Comparison of ENCODE assay signal across 8 cellular contexts in the genomic region with DNA sequence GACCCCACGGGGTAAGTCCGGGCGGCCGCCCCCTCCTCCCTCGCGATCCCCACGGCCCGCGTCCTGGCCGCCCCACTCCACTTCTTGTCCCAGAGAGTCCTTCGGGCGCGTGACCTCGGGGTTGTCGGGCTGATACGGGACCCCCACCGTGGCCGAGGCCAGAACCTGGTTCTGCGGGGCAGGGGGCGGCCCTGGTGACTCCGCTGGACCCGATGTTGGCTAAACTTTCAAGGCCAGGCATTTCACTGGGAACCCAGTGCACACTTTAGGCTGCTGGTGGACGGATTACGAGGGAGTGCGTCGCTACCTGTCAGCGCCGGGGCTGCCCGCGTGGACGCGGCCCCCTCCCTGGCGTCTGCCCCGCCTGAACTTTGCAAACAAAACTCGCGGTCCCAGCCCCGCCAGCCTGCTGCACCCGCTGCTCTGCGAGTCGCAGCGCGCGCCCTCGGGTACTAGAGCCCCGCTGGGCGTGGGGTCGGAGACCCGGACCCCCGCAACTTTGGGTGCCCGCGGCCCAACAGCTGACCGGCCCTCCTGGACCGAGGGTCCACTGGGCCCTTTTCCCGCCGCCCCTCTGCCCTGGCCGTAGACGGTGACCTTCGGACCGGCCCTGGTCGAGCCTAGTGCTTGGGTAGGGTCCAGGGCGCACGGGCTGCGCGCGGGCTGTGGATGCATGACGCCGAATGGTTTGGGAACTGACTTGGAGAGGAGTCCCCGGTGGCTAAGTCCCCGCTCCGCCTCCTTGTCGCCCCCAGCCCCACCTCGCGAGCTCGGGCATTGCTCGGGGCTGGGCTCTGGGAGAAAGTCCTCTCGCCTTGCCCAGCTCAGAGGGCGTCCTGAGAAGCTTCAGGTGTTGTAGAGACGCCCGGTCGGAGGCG. TPM values are rescaled to one million over a fixed set of nuclear protein-coding genes. Genes with fewer than 3 reads are reported as not detected.
A peak's percentile ranks its signal among the peaks of the same experiment; 100 is the strongest.
DNase-seq lines count a peak whose midpoint lies in the region; ATAC-seq and TF ChIP-seq lines count a peak whose summit lies in the region.

No MANE protein-coding gene starts in this region.

- ATAC-seq in HG02798 (IDR thresholded peaks at IDR 0.05; ENCODE audit: poor library complexity, unreplicated experiment) (peak; percentile 17), HG02763 (IDR thresholded peaks at IDR 0.05; ENCODE audit: unreplicated experiment) (no peak)
- ATAC-seq in naive thymus-derived CD4-positive, alpha-beta T cell = peak; percentile 50

- no peak for TF ChIP-seq CTCF in uterus (IDR thresholded peaks at IDR 0.05)

- TF ChIP-seq POLR2A in uterus (IDR thresholded peaks at IDR 0.05) = no peak

- peak overlapping the region; percentile 68 for H3K27ac Mint-ChIP-seq in activated CD4-positive, alpha-beta T cell treated with anti-CD3 and anti-CD28 coated beads, Interleukin-2, amount 10 ng/mL, durations not matched to agents 7 days and 5 days
- H3K27ac Mint-ChIP-seq in naive thymus-derived CD4-positive, alpha-beta T cell = peak overlapping the region in 7 of 9 donors; percentile 21 to 71 (median 58)

- H3K4me1 ChIP-seq in esophagus (ENCODE audit: control insufficient read depth in 2 of 2, insufficient read depth in 2 of 2, low read length in 1 of 2) = peaks cover 0 to 11% of the 10 kb centered on the region in 2 donors
- peaks cover 33 to 52% of the 10 kb centered on the region in 2 donors for H3K4me1 ChIP-seq in naive thymus-derived CD4-positive, alpha-beta T cell (ENCODE audit: control insufficient read depth in 2 of 2, insufficient read depth in 2 of 2, low read length in 2 of 2)
- H3K4me1 ChIP-seq in uterus = no peaks in the 10 kb centered on the region

- H3K4me1 Mint-ChIP-seq in activated CD4-positive, alpha-beta T cell treated with anti-CD3 and anti-CD28 coated beads, Interleukin-2, amount 10 ng/mL, durations not matched to agents 7 days and 5 days = peaks cover 32% of the 10 kb centered on the region
- peaks cover 29 to 56% (median 42%) of the 10 kb centered on the region in 7 donors for H3K4me1 Mint-ChIP-seq in naive thymus-derived CD4-positive, alpha-beta T cell

- CTCF ChIA-PET in activated CD4-positive, alpha-beta T cell treated with anti-CD3 and anti-CD28 coated beads, Interleukin-2, amount 10 ng/mL, durations not matched to agents 7 days and 5 days (lab: Charles Lee) = interaction anchor here (0.5 to 1.6 kb wide), 2 partner anchors 10 to 155 kb away, joined by 3 to 4 read pairs; no protein-coding TSS in a partner anchor
- CTCF ChIA-PET in naive thymus-derived CD4-positive, alpha-beta T cell (lab: Charles Lee) = no interaction called here

- H3K27me3 ChIP-seq in esophagus (ENCODE audit: control insufficient read depth in 1 of 2, insufficient read depth in 2 of 2, low read length in 2 of 2) (no peaks in the 10 kb centered on the region), uterus (no peaks in the 10 kb centered on the region)
- no peaks in the 10 kb centered on the region for H3K27me3 ChIP-seq in naive thymus-derived CD4-positive, alpha-beta T cell (ENCODE audit: control insufficient read depth in 2 of 2, insufficient read depth in 2 of 2, low read length in 2 of 2)

- 12% methylated on average over 67 to 81 of the region's 81 CpGs for WGBS in esophagus, 2 donors

- H3K9me3 ChIP-seq in esophagus (ENCODE audit: control insufficient read depth in 2 of 2, insufficient read depth in 1 of 2, low read depth in 1 of 2, low read length in 1 of 2) (peaks cover 0 to 2% of the 10 kb centered on the region in 2 donors), uterus (no peaks in the 10 kb centered on the region)
- H3K9me3 ChIP-seq in naive thymus-derived CD4-positive, alpha-beta T cell (ENCODE audit: control insufficient read depth in 2 of 3, low read length in 3 of 3) = no peaks in the 10 kb centered on the region

- peak overlapping the region; percentile 68 to 75 for H3K4me3 ChIP-seq in esophagus (ENCODE audit: low read depth in 1 of 2, low read length in 2 of 2)
- H3K4me3 ChIP-seq in naive thymus-derived CD4-positive, alpha-beta T cell (ENCODE audit: low read length) = peak overlapping the region; percentile 76
- peak overlapping the region; percentile 51 to 57 for H3K4me3 ChIP-seq in uterus

- no peaks in the 10 kb centered on the region for H3K36me3 Mint-ChIP-seq in activated CD4-positive, alpha-beta T cell treated with anti-CD3 and anti-CD28 coated beads, Interleukin-2, amount 10 ng/mL, durations not matched to agents 7 days and 5 days (ENCODE audit: low read depth)
- H3K36me3 Mint-ChIP-seq in naive thymus-derived CD4-positive, alpha-beta T cell = peaks cover 0 to 2% (median 0%) of the 10 kb centered on the region in 5 donors

- DNase-seq in ELF-1 (ENCODE audit: low read depth, low spot score) (peak; percentile 38), uterus (peak in 1 of 2 donors; percentile 31), NCI-H2196 treated with DMSO at 0.1 percent for 48 hours (lab: John Stamatoyannopoulos, UW; ENCODE audit: unreplicated experiment) (no peak)
- DNase-seq in activated CD4-positive, alpha-beta T cell treated with anti-CD3 and anti-CD28 coated beads, Interleukin-2, amount 10 ng/mL, durations not matched to agents 7 days and 5 days = no peak
- peak; percentile 19 to 49 (median 31) for DNase-seq in naive thymus-derived CD4-positive, alpha-beta T cell

- H3K36me3 ChIP-seq in esophagus (ENCODE audit: control insufficient read depth in 2 of 2, insufficient read depth in 2 of 2, low read length in 1 of 2) (no peaks in the 10 kb centered on the region), uterus (no peaks in the 10 kb centered on the region)
- H3K36me3 ChIP-seq in naive thymus-derived CD4-positive, alpha-beta T cell (ENCODE audit: control insufficient read depth in 2 of 3, insufficient read depth in 3 of 3, low read length in 3 of 3) = no peaks in the 10 kb centered on the region

- H3K27me3 Mint-ChIP-seq in activated CD4-positive, alpha-beta T cell treated with anti-CD3 and anti-CD28 coated beads, Interleukin-2, amount 10 ng/mL, durations not matched to agents 7 days and 5 days = peaks cover 15% of the 10 kb centered on the region
- H3K27me3 Mint-ChIP-seq in naive thymus-derived CD4-positive, alpha-beta T cell = peaks cover 0 to 61% (median 0%) of the 10 kb centered on the region in 5 donors

- H3K9me3 Mint-ChIP-seq in activated CD4-positive, alpha-beta T cell treated with anti-CD3 and anti-CD28 coated beads, Interleukin-2, amount 10 ng/mL, durations not matched to agents 7 days and 5 days = no peaks in the 10 kb centered on the region
- H3K9me3 Mint-ChIP-seq in naive thymus-derived CD4-positive, alpha-beta T cell = no peaks in the 10 kb centered on the region

- POLR2A ChIA-PET in activated CD4-positive, alpha-beta T cell treated with anti-CD3 and anti-CD28 coated beads, Interleukin-2, amount 10 ng/mL, durations not matched to agents 7 days and 5 days (lab: Charles Lee) = no interaction called here
- POLR2A ChIA-PET in naive thymus-derived CD4-positive, alpha-beta T cell (lab: Charles Lee) = interaction anchor here (0.6 to 1.4 kb wide), 3 partner anchors 12 to 141 kb away, joined by 3 to 4 read pairs (median 3); no protein-coding TSS in a partner anchor

- H3K4me3 Mint-ChIP-seq in activated CD4-positive, alpha-beta T cell treated with anti-CD3 and anti-CD28 coated beads, Interleukin-2, amount 10 ng/mL, durations not matched to agents 7 days and 5 days = peak overlapping the region; percentile 67
- H3K4me3 Mint-ChIP-seq in naive thymus-derived CD4-positive, alpha-beta T cell = peak overlapping the region; percentile 48 to 86 (median 73)

- H3K27ac ChIP-seq in esophagus (ENCODE audit: low read depth in 2 of 2, low read length in 1 of 2) (peak overlapping the region; percentile 72 to 81), uterus (peak overlapping the region; percentile 85)
- H3K27ac ChIP-seq in naive thymus-derived CD4-positive, alpha-beta T cell (ENCODE audit: low read depth, low read length) = peak overlapping the region; percentile 67

- intact Hi-C loops in naive thymus-derived CD4-positive, alpha-beta T cell (cut with micrococcal nuclease) = loop anchor here (1.0 to 5.0 kb wide), 5 partner anchors 17 to 168 kb away; no protein-coding TSS in a partner anchor
- intact Hi-C loops in uterus (cut with DNase I; ENCODE audit: low total_unique reads) = no loop called here

RNA-seq across cellular contexts. Expression of gene RIN3, which starts 0.6 kb away (rescaled TPM):
- total RNA-seq in activated CD4-positive, alpha-beta T cell treated with anti-CD3 and anti-CD28 coated beads, Interleukin-2, amount 10 ng/mL, durations not matched to agents 7 days and 5 days = 10 to 100 TPM; 52.6 to 56.8 TPM
- 1 to 10 TPM; 4.8 to 7.3 TPM for polyA plus RNA-seq in esophagus
- 100 to 1,000 TPM in 4 of 5 experiments, 10 to 100 TPM in 1; 45.4 to 182 (median 132) TPM for total RNA-seq in naive thymus-derived CD4-positive, alpha-beta T cell
- 10 to 100 TPM; 27.2 to 51.2 TPM for polyA plus RNA-seq in naive thymus-derived CD4-positive, alpha-beta T cell
- total RNA-seq in uterus = 10 to 100 TPM in 2 of 4 donors, 1 to 10 TPM in 2; 6.2 to 29.8 (median 12.2) TPM

Comparison
In these comparisons a context has a peak if more than half of its experiments do, and no peak if none do; other contexts are left out.
1. DNase-seq: peak in ELF-1 (single experiment) and naive thymus-derived CD4-positive, alpha-beta T cell (9 of 9); none in activated CD4-positive, alpha-beta T cell treated with anti-CD3 and anti-CD28 coated beads, Interleukin-2, amount 10 ng/mL, durations not matched to agents 7 days and 5 days (single experiment) and NCI-H2196 treated with DMSO at 0.1 percent for 48 hours (single experiment).
2. Peak in every context shown above with its lines, with median percentiles within 50 percentile points of each other: H3K27ac ChIP-seq and H3K4me3 ChIP-seq.